ENCODE assay signal across 1 cellular context in genomic region chr22:44031111-44031963, GRCh38.
TF ChIP-seq lines count a peak whose summit lies in the region.

No MANE protein-coding gene starts in this region.

TF ChIP-seq in liver, 16 proteins besides CTCF, POLR2A, EP300 and RAD21 (continued from another document):
- TF ChIP-seq ZBTB33 (IDR thresholded peaks at IDR 0.05) (no peak), SP1 (IDR thresholded peaks at IDR 0.05) (no peak)
